Comparison of ENCODE assay signal across 27 cellular contexts in genomic region chr5:35761541-35761940, GRCh38.
A peak's percentile ranks its signal among the peaks of the same experiment; 100 is the strongest.
DNase-seq lines count a peak whose midpoint lies in the region; ATAC-seq and TF ChIP-seq lines count a peak whose summit lies in the region.
"Had no signal": no experiment of that assay in that cellular context is flagged by ENCODE, and none has a peak within 500 bp of the region (broad histone marks: within the 10 kb centered on the region; RNA-seq: fewer than 3 reads in every experiment).

No MANE protein-coding gene starts in this region.

- H3K36me3 Mint-ChIP-seq in activated CD8-positive, alpha-beta T cell treated with anti-CD3 and anti-CD28 coated beads for 36 hours (ENCODE audit: low read depth): peaks cover 1% of the 10 kb centered on the region
- no peaks in the 10 kb centered on the region for H3K36me3 Mint-ChIP-seq in activated CD8-positive, alpha-beta T cell treated with anti-CD3 and anti-CD28 coated beads, Interleukin-2, amount 10 ng/mL, durations not matched to agents 7 days and 5 days (ENCODE audit: low read depth)
- H3K36me3 Mint-ChIP-seq in CD4-positive, alpha-beta T cell (ENCODE audit: low read depth): peaks cover 5% of the 10 kb centered on the region
- H3K36me3 Mint-ChIP-seq in naive thymus-derived CD4-positive, alpha-beta T cell: peaks cover 0 to 4% (median 4%) of the 10 kb centered on the region in 5 donors
- H3K36me3 Mint-ChIP-seq: IgD-negative memory B cell had no signal

- DNase-seq in activated CD8-positive, alpha-beta T cell treated with anti-CD3 and anti-CD28 coated beads for 36 hours: no peak
- no peak for DNase-seq in activated CD8-positive, alpha-beta T cell treated with anti-CD3 and anti-CD28 coated beads, Interleukin-2, amount 10 ng/mL, durations not matched to agents 7 days and 5 days
- no peak for DNase-seq in CD4-positive, alpha-beta T cell
- DNase-seq in naive thymus-derived CD4-positive, alpha-beta T cell: peak in 6 of 9 donors; percentile 28 to 82 (median 42)
- DNase-seq in stimulated activated naive CD8-positive, alpha-beta T cell treated with anti-CD3 and anti-CD28 coated beads, Interleukin-15, amount 100 ng/mL, for 72 hours: no peak
- no peak for DNase-seq in SK-N-SH
- DNase-seq: 8988T, ACHN, BE2C, Caco-2, DMS79, EL, GDM1, NCI-H1048, NCI-H1436, NCI-H187, NCI-H2081 treated with DMSO at 0.1 percent for 48 hours, NCI-H2171, NCI-H226, NCI-H510A, NCI-H69, Peyer's patch, SHP77 treated with DMSO at 0.1 percent for 48 hours had no signal

- H3K9ac ChIP-seq in OCI-LY1 (ENCODE audit: low read length) (no peak overlapping the region), SK-N-SH (no peak overlapping the region)

- WGBS in SK-N-SH (ENCODE audit: low lambda C conversion rate): 60% methylated on average over 4 of the region's 4 CpGs

- peaks cover 30% of the 10 kb centered on the region for H3K4me1 Mint-ChIP-seq in activated CD8-positive, alpha-beta T cell treated with anti-CD3 and anti-CD28 coated beads for 36 hours (ENCODE audit: low read depth)
- H3K4me1 Mint-ChIP-seq in activated CD8-positive, alpha-beta T cell treated with anti-CD3 and anti-CD28 coated beads, Interleukin-2, amount 10 ng/mL, durations not matched to agents 7 days and 5 days (ENCODE audit: low read depth): peaks cover 7% of the 10 kb centered on the region
- H3K4me1 Mint-ChIP-seq in CD4-positive, alpha-beta T cell (ENCODE audit: low read depth): peaks cover 56% of the 10 kb centered on the region
- peaks cover 0 to 75% (median 38%) of the 10 kb centered on the region in 7 donors for H3K4me1 Mint-ChIP-seq in naive thymus-derived CD4-positive, alpha-beta T cell
- H3K4me1 Mint-ChIP-seq in stimulated activated naive CD8-positive, alpha-beta T cell treated with anti-CD3 and anti-CD28 coated beads, Interleukin-15, amount 100 ng/mL, for 72 hours: peaks cover 26% of the 10 kb centered on the region
- H3K4me1 Mint-ChIP-seq: IgD-negative memory B cell had no signal

- H3K4me1 ChIP-seq in OCI-LY1 (ENCODE audit: insufficient read depth, low read length, severe bottlenecking): peaks cover 6% of the 10 kb centered on the region
- H3K4me1 ChIP-seq in naive thymus-derived CD4-positive, alpha-beta T cell (ENCODE audit: control insufficient read depth in 2 of 2, insufficient read depth in 2 of 2, low read length in 2 of 2): peaks cover 0 to 11% of the 10 kb centered on the region in 2 donors
- H3K4me1 ChIP-seq in SK-N-SH (ENCODE audit: control insufficient read depth in 1 of 2, insufficient read depth in 2 of 2, low read depth in 1 of 2, low read length in 1 of 2): no peaks in the 10 kb centered on the region
- H3K4me1 ChIP-seq: BE2C, Caco-2, Peyer's patch had no signal

- no peak for ATAC-seq in activated CD8-positive, alpha-beta T cell treated with anti-CD3 and anti-CD28 coated beads for 36 hours
- no peak for ATAC-seq in activated CD8-positive, alpha-beta T cell treated with anti-CD3 and anti-CD28 coated beads, Interleukin-2, amount 10 ng/mL, durations not matched to agents 7 days and 5 days
- peak; percentile 58 for ATAC-seq in CD4-positive, alpha-beta T cell (ENCODE audit: poor library complexity)
- ATAC-seq in naive thymus-derived CD4-positive, alpha-beta T cell: peak; percentile 41
- ATAC-seq in stimulated activated naive CD8-positive, alpha-beta T cell treated with anti-CD3 and anti-CD28 coated beads, Interleukin-15, amount 100 ng/mL, for 72 hours: no peak
- ATAC-seq: HCT116 had no signal

- H3K27ac ChIP-seq in CD4-positive, alpha-beta T cell (ENCODE audit: low read depth, low read length): no peak overlapping the region
- no peak overlapping the region for H3K27ac ChIP-seq in OCI-LY1 (ENCODE audit: low read depth, low read length, poor library complexity, severe bottlenecking)
- H3K27ac ChIP-seq in naive thymus-derived CD4-positive, alpha-beta T cell (ENCODE audit: low read depth, low read length): peak overlapping the region; percentile 16
- H3K27ac ChIP-seq in SK-N-SH (ENCODE audit: low read depth in 2 of 2, low read length in 1 of 2): no peak overlapping the region
- H3K27ac ChIP-seq: HL-60 had no signal

- no peaks in the 10 kb centered on the region for H3K79me2 ChIP-seq in OCI-LY1 (ENCODE audit: insufficient read depth, low read length)
- no peaks in the 10 kb centered on the region for H3K79me2 ChIP-seq in SK-N-SH (ENCODE audit: insufficient read depth)

- intact Hi-C loops in activated CD8-positive, alpha-beta T cell treated with anti-CD3 and anti-CD28 coated beads for 36 hours (cut with micrococcal nuclease): no loop called here
- intact Hi-C loops in CD4-positive, alpha-beta T cell (cut with DNase I, micrococcal nuclease): loop anchor here in 1 of 2 experiments (5.0 kb wide), 1 partner anchor 99 kb away; no protein-coding TSS in a partner anchor
- intact Hi-C loops in naive thymus-derived CD4-positive, alpha-beta T cell (cut with micrococcal nuclease): loop anchor here in 1 of 2 donors (5.0 kb wide), 1 partner anchor 89 kb away; no protein-coding TSS in a partner anchor

- H3F3A ChIP-seq in OCI-LY1 (ENCODE audit: insufficient read depth, low read length) (no peaks in the 10 kb centered on the region), SK-N-SH (replicated peaks; ENCODE audit: insufficient read depth) (no peaks in the 10 kb centered on the region)

- no peaks in the 10 kb centered on the region for H3K9me3 ChIP-seq in CD4-positive, alpha-beta T cell (ENCODE audit: control insufficient read depth, low read length)
- H3K9me3 ChIP-seq in OCI-LY1 (ENCODE audit: low read length) (no peaks in the 10 kb centered on the region), SK-N-SH (no peaks in the 10 kb centered on the region)
- H3K9me3 ChIP-seq in naive thymus-derived CD4-positive, alpha-beta T cell (ENCODE audit: control insufficient read depth in 2 of 3, low read length in 3 of 3): no peaks in the 10 kb centered on the region
- H3K9me3 ChIP-seq: BE2C, Caco-2, Peyer's patch had no signal

- H3K9me2 ChIP-seq in OCI-LY1 (ENCODE audit: low read depth, low read length): no peaks in the 10 kb centered on the region
- no peaks in the 10 kb centered on the region for H3K9me2 ChIP-seq in SK-N-SH

- TF ChIP-seq RAD21 in SK-N-SH (IDR thresholded peaks at IDR 0.05; ENCODE audit: low read length): no peak

- TF ChIP-seq EP300 in SK-N-SH (IDR thresholded peaks at IDR 0.05; ENCODE audit: borderline replicate concordance in 1 of 2, low read depth in 1 of 2, low read length in 1 of 2): no peak

- H3K27ac Mint-ChIP-seq in activated CD8-positive, alpha-beta T cell treated with anti-CD3 and anti-CD28 coated beads for 36 hours: peak overlapping the region; percentile 19
- H3K27ac Mint-ChIP-seq in activated CD8-positive, alpha-beta T cell treated with anti-CD3 and anti-CD28 coated beads, Interleukin-2, amount 10 ng/mL, durations not matched to agents 7 days and 5 days: no peak overlapping the region
- H3K27ac Mint-ChIP-seq in CD4-positive, alpha-beta T cell: peak overlapping the region; percentile 47
- peak overlapping the region in 8 of 9 donors; percentile 60 to 94 (median 80) for H3K27ac Mint-ChIP-seq in naive thymus-derived CD4-positive, alpha-beta T cell
- peak overlapping the region in 1 of 2 donors; percentile 19 for H3K27ac Mint-ChIP-seq in stimulated activated naive CD8-positive, alpha-beta T cell treated with anti-CD3 and anti-CD28 coated beads, Interleukin-15, amount 100 ng/mL, for 72 hours

- no peaks in the 10 kb centered on the region for H3K27me3 Mint-ChIP-seq in activated CD8-positive, alpha-beta T cell treated with anti-CD3 and anti-CD28 coated beads for 36 hours
- H3K27me3 Mint-ChIP-seq in activated CD8-positive, alpha-beta T cell treated with anti-CD3 and anti-CD28 coated beads, Interleukin-2, amount 10 ng/mL, durations not matched to agents 7 days and 5 days (ENCODE audit: low read depth): no peaks in the 10 kb centered on the region
- no peaks in the 10 kb centered on the region for H3K27me3 Mint-ChIP-seq in CD4-positive, alpha-beta T cell
- H3K27me3 Mint-ChIP-seq in naive thymus-derived CD4-positive, alpha-beta T cell: peaks cover 0 to 3% (median 0%) of the 10 kb centered on the region in 5 donors
- H3K27me3 Mint-ChIP-seq in stimulated activated naive CD8-positive, alpha-beta T cell treated with anti-CD3 and anti-CD28 coated beads, Interleukin-15, amount 100 ng/mL, for 72 hours: no peaks in the 10 kb centered on the region
- H3K27me3 Mint-ChIP-seq: IgD-negative memory B cell had no signal

- no peaks in the 10 kb centered on the region for H3K9me3 Mint-ChIP-seq in activated CD8-positive, alpha-beta T cell treated with anti-CD3 and anti-CD28 coated beads for 36 hours
- no peaks in the 10 kb centered on the region for H3K9me3 Mint-ChIP-seq in activated CD8-positive, alpha-beta T cell treated with anti-CD3 and anti-CD28 coated beads, Interleukin-2, amount 10 ng/mL, durations not matched to agents 7 days and 5 days (ENCODE audit: insufficient read depth)
- H3K9me3 Mint-ChIP-seq in CD4-positive, alpha-beta T cell: no peaks in the 10 kb centered on the region
- H3K9me3 Mint-ChIP-seq in naive thymus-derived CD4-positive, alpha-beta T cell: peaks cover 0 to 2% (median 0%) of the 10 kb centered on the region in 11 donors
- H3K9me3 Mint-ChIP-seq in stimulated activated naive CD8-positive, alpha-beta T cell treated with anti-CD3 and anti-CD28 coated beads, Interleukin-15, amount 100 ng/mL, for 72 hours: peaks cover 0 to 6% of the 10 kb centered on the region in 2 donors

- H3K4me3 ChIP-seq in OCI-LY1 (ENCODE audit: low read depth, low read length, poor library complexity, severe bottlenecking): no peak overlapping the region
- H3K4me3 ChIP-seq in naive thymus-derived CD4-positive, alpha-beta T cell (ENCODE audit: low read length): no peak overlapping the region
- H3K4me3 ChIP-seq in SK-N-SH (ENCODE audit: low read depth in 2 of 2, low read length in 1 of 2): no peak overlapping the region
- H3K4me3 ChIP-seq: Peyer's patch had no signal

- POLR2A ChIA-PET in activated CD8-positive, alpha-beta T cell treated with anti-CD3 and anti-CD28 coated beads for 36 hours (lab: Charles Lee): no interaction called here
- POLR2A ChIA-PET in activated CD8-positive, alpha-beta T cell treated with anti-CD3 and anti-CD28 coated beads, Interleukin-2, amount 10 ng/mL, durations not matched to agents 7 days and 5 days (lab: Charles Lee): no interaction called here
- POLR2A ChIA-PET in CD4-positive, alpha-beta T cell (lab: Charles Lee): interaction anchor here (1.2 to 2.0 kb wide), 4 partner anchors 10 to 121 kb away, joined by 3 to 6 read pairs (median 4); no protein-coding TSS in a partner anchor
- POLR2A ChIA-PET in naive thymus-derived CD4-positive, alpha-beta T cell (lab: Charles Lee): interaction anchor here (0.6 kb wide), 1 partner anchor 64 kb away, joined by 3 read pairs; no protein-coding TSS in a partner anchor
- POLR2A ChIA-PET in SK-N-SH (lab: Yijun Ruan, JAX): no interaction called here

- H3K27me3 ChIP-seq in CD4-positive, alpha-beta T cell (ENCODE audit: control insufficient read depth, insufficient read depth, low read length): no peaks in the 10 kb centered on the region
- no peaks in the 10 kb centered on the region for H3K27me3 ChIP-seq in OCI-LY1 (ENCODE audit: insufficient read depth, low read length)
- H3K27me3 ChIP-seq in naive thymus-derived CD4-positive, alpha-beta T cell (ENCODE audit: control insufficient read depth in 2 of 2, insufficient read depth in 2 of 2, low read length in 2 of 2): no peaks in the 10 kb centered on the region
- H3K27me3 ChIP-seq in SK-N-SH (ENCODE audit: insufficient read depth): no peaks in the 10 kb centered on the region
- H3K27me3 ChIP-seq: Peyer's patch had no signal

- H3K4me3 Mint-ChIP-seq in activated CD8-positive, alpha-beta T cell treated with anti-CD3 and anti-CD28 coated beads for 36 hours: no peak overlapping the region
- H3K4me3 Mint-ChIP-seq in activated CD8-positive, alpha-beta T cell treated with anti-CD3 and anti-CD28 coated beads, Interleukin-2, amount 10 ng/mL, durations not matched to agents 7 days and 5 days: no peak overlapping the region
- H3K4me3 Mint-ChIP-seq in CD4-positive, alpha-beta T cell: peak overlapping the region; percentile 12
- peak overlapping the region in 7 of 10 donors; percentile 30 to 73 (median 57) for H3K4me3 Mint-ChIP-seq in naive thymus-derived CD4-positive, alpha-beta T cell
- peak overlapping the region in 1 of 2 donors; percentile 8 for H3K4me3 Mint-ChIP-seq in stimulated activated naive CD8-positive, alpha-beta T cell treated with anti-CD3 and anti-CD28 coated beads, Interleukin-15, amount 100 ng/mL, for 72 hours
- H3K4me3 Mint-ChIP-seq: IgD-negative memory B cell had no signal

- H3K4me2 ChIP-seq in OCI-LY1 (ENCODE audit: low read length) (no peak overlapping the region), SK-N-SH (no peak overlapping the region)

- TF ChIP-seq CTCF in activated CD8-positive, alpha-beta T cell treated with anti-CD3 and anti-CD28 coated beads for 36 hours (IDR thresholded peaks at IDR 0.05): no peak
- TF ChIP-seq CTCF in CD4-positive, alpha-beta T cell (IDR thresholded peaks at IDR 0.05): no peak
- TF ChIP-seq CTCF in OCI-LY1 (IDR thresholded peaks at IDR 0.05; ENCODE audit: low read length) (no peak), SK-N-SH (IDR thresholded peaks at IDR 0.05) (no peak)

- H2AFZ ChIP-seq in OCI-LY1 (ENCODE audit: low read length) (peak overlapping the region; percentile 23; the same call in 1 of the 2 replicates), SK-N-SH (ENCODE audit: low read depth) (no peak overlapping the region)

- H3K36me3 ChIP-seq in OCI-LY1 (ENCODE audit: insufficient read depth, low read length) (no peaks in the 10 kb centered on the region), SK-N-SH (replicated peaks in 1 of 2; ENCODE audit: control insufficient read depth in 1 of 2, insufficient read depth in 2 of 2, low read length in 1 of 2) (no peaks in the 10 kb centered on the region)
- peaks cover 0 to 4% (median 0%) of the 10 kb centered on the region in 3 experiments for H3K36me3 ChIP-seq in naive thymus-derived CD4-positive, alpha-beta T cell (ENCODE audit: control insufficient read depth in 2 of 3, insufficient read depth in 3 of 3, low read length in 3 of 3)
- H3K36me3 ChIP-seq: BE2C, Peyer's patch had no signal

- CTCF ChIA-PET in activated CD8-positive, alpha-beta T cell treated with anti-CD3 and anti-CD28 coated beads for 36 hours (lab: Charles Lee): interaction anchor here (1.0 to 2.3 kb wide), 2 partner anchors 15 to 163 kb away, joined by 3 to 9 read pairs; no protein-coding TSS in a partner anchor
- CTCF ChIA-PET in activated CD8-positive, alpha-beta T cell treated with anti-CD3 and anti-CD28 coated beads, Interleukin-2, amount 10 ng/mL, durations not matched to agents 7 days and 5 days (lab: Charles Lee): interaction anchor here (1.5 kb wide), 1 partner anchor 110 kb away, joined by 6 read pairs; no protein-coding TSS in a partner anchor
- CTCF ChIA-PET in CD4-positive, alpha-beta T cell (lab: Charles Lee): no interaction called here
- CTCF ChIA-PET in naive thymus-derived CD4-positive, alpha-beta T cell (lab: Charles Lee): no interaction called here
- CTCF ChIA-PET in SK-N-SH (lab: Yijun Ruan, JAX): no interaction called here

- H4K20me1 ChIP-seq in OCI-LY1 (ENCODE audit: insufficient read depth, low read length): no peaks in the 10 kb centered on the region
- H4K20me1 ChIP-seq in SK-N-SH (ENCODE audit: insufficient read depth): no peaks in the 10 kb centered on the region

Comparison
In these comparisons a context has a peak if more than half of its experiments do, and no peak if none do; other contexts are left out.
1. ATAC-seq: peak in CD4-positive, alpha-beta T cell (single experiment) and naive thymus-derived CD4-positive, alpha-beta T cell (single experiment); none in activated CD8-positive, alpha-beta T cell treated with anti-CD3 and anti-CD28 coated beads for 36 hours (single experiment), activated CD8-positive, alpha-beta T cell treated with anti-CD3 and anti-CD28 coated beads, Interleukin-2, amount 10 ng/mL, durations not matched to agents 7 days and 5 days (single experiment) and stimulated activated naive CD8-positive, alpha-beta T cell treated with anti-CD3 and anti-CD28 coated beads, Interleukin-15, amount 100 ng/mL, for 72 hours (single experiment).
2. DNase-seq: peak in naive thymus-derived CD4-positive, alpha-beta T cell (6 of 9); none in activated CD8-positive, alpha-beta T cell treated with anti-CD3 and anti-CD28 coated beads for 36 hours (single experiment), activated CD8-positive, alpha-beta T cell treated with anti-CD3 and anti-CD28 coated beads, Interleukin-2, amount 10 ng/mL, durations not matched to agents 7 days and 5 days (single experiment), CD4-positive, alpha-beta T cell (0 of 10), stimulated activated naive CD8-positive, alpha-beta T cell treated with anti-CD3 and anti-CD28 coated beads, Interleukin-15, amount 100 ng/mL, for 72 hours (0 of 2) and SK-N-SH (single experiment).
3. H3K4me3 Mint-ChIP-seq: peak in CD4-positive, alpha-beta T cell (single experiment) and naive thymus-derived CD4-positive, alpha-beta T cell (7 of 10); none in activated CD8-positive, alpha-beta T cell treated with anti-CD3 and anti-CD28 coated beads for 36 hours (single experiment) and activated CD8-positive, alpha-beta T cell treated with anti-CD3 and anti-CD28 coated beads, Interleukin-2, amount 10 ng/mL, durations not matched to agents 7 days and 5 days (single experiment).
4. CTCF ChIA-PET loops: an anchor here in activated CD8-positive, alpha-beta T cell treated with anti-CD3 and anti-CD28 coated beads for 36 hours (1.0 to 2.3 kb wide) and activated CD8-positive, alpha-beta T cell treated with anti-CD3 and anti-CD28 coated beads, Interleukin-2, amount 10 ng/mL, durations not matched to agents 7 days and 5 days (1.5 kb wide); none called in CD4-positive, alpha-beta T cell, naive thymus-derived CD4-positive, alpha-beta T cell and SK-N-SH.
5. POLR2A ChIA-PET loops: an anchor here in CD4-positive, alpha-beta T cell (1.2 to 2.0 kb wide) and naive thymus-derived CD4-positive, alpha-beta T cell (0.6 kb wide); none called in activated CD8-positive, alpha-beta T cell treated with anti-CD3 and anti-CD28 coated beads for 36 hours, activated CD8-positive, alpha-beta T cell treated with anti-CD3 and anti-CD28 coated beads, Interleukin-2, amount 10 ng/mL, durations not matched to agents 7 days and 5 days and SK-N-SH.